In the genomic region with DNA sequence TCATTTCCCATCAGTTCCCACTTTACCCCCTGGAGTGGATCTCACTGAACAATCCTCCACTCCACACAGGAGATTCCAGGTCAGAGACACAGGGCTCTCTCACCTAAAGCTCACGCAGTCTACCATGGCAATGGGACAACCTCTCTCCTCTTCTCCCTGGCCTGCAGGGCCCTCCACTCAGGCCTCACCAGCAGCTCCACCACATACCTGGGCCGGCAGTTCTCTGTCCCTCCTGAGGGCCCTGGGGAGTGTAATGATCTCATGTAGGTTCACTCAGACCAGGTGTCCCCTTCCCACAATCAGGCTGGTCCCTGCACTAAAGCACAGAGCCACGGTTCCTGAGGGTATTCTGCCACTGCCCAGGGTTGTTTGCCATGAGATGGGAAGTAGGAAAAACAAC, we compare ENCODE assay signal across 26 cellular contexts. TPM values are rescaled to one million over a fixed set of nuclear protein-coding genes. Genes with fewer than 3 reads are reported as not detected.
DNase-seq lines count a peak whose midpoint lies in the region; ATAC-seq, FAIRE-seq and TF ChIP-seq lines count a peak whose summit lies in the region.
"Had no signal": no experiment of that assay in that cellular context is flagged by ENCODE, and none has a peak within 500 bp of the region (broad histone marks: within the 10 kb centered on the region; RNA-seq: fewer than 3 reads in every experiment).

No MANE protein-coding gene starts in this region.

- H3K9me3 ChIP-seq in upper lobe of right lung (no peaks in the 10 kb centered on the region), SJCRH30 (replicated peaks) (no peaks in the 10 kb centered on the region)
- H3K9me3 ChIP-seq: A549, BE2C, Caco-2, HAP-1 had no signal

- H3K4me3 ChIP-seq in upper lobe of right lung (no peak overlapping the region), SJCRH30 (no peak overlapping the region)
- H3K4me3 ChIP-seq: A549, GM12878, HAP-1 had no signal

- H3K36me3 ChIP-seq in upper lobe of right lung (no peaks in the 10 kb centered on the region), SJCRH30 (no peaks in the 10 kb centered on the region)
- H3K36me3 ChIP-seq: BE2C, HAP-1 had no signal

- TF ChIP-seq POLR2A in GM12892 (IDR thresholded peaks at IDR 0.05; ENCODE audit: low read depth, low read length), result no peak

- no peaks in the 10 kb centered on the region for H3K4me1 Mint-ChIP-seq in natural killer cell treated with Interleukin-12 subunit alpha and Interleukin-12 subunit beta and Interleukin-15 and Interleukin-18, amount 100 ng/mL, for 72 hours (ENCODE audit: low read depth in 2 of 2)
- H3K4me1 Mint-ChIP-seq in natural killer cell, result no peaks in the 10 kb centered on the region
- peaks cover 74% of the 10 kb centered on the region for H3K4me1 Mint-ChIP-seq in dendritic cell treated with granulocyte-macrophage colony-stimulating factor and Interleukin-4, amounts not matched to agents 40 ng/mL and 50 ng/mL, for 4 days (ENCODE audit: low read depth)

- H3K27me3 Mint-ChIP-seq in natural killer cell treated with Interleukin-12 subunit alpha and Interleukin-12 subunit beta and Interleukin-15 and Interleukin-18, amount 100 ng/mL, for 72 hours, result peaks cover 7 to 16% of the 10 kb centered on the region in 2 donors
- H3K27me3 Mint-ChIP-seq in natural killer cell (ENCODE audit: low read depth in 2 of 2), result peaks cover 7 to 10% of the 10 kb centered on the region in 2 donors
- peaks cover 2% of the 10 kb centered on the region for H3K27me3 Mint-ChIP-seq in dendritic cell treated with granulocyte-macrophage colony-stimulating factor and Interleukin-4, amounts not matched to agents 40 ng/mL and 50 ng/mL, for 4 days
- H3K27me3 Mint-ChIP-seq: CD4-positive, CD25-positive, alpha-beta regulatory T cell had no signal

- H3K27me3 ChIP-seq in upper lobe of right lung (no peaks in the 10 kb centered on the region), SJCRH30 (peaks cover 28% of the 10 kb centered on the region)

- intact Hi-C loops in natural killer cell (cut with micrococcal nuclease) (no loop called here), sciatic nerve (cut with DNase I) (no loop called here), upper lobe of right lung (cut with DNase I) (no loop called here)
- intact Hi-C loops in dendritic cell treated with granulocyte-macrophage colony-stimulating factor and Interleukin-4, amounts not matched to agents 40 ng/mL and 50 ng/mL, for 4 days (cut with micrococcal nuclease), result no loop called here

- no peak for FAIRE-seq in GM12892 (lab: Jason Lieb, UNC)
- FAIRE-seq: A549, GM12878, GM18507, H54 had no signal

- DNase-seq in natural killer cell treated with Interleukin-12 subunit alpha and Interleukin-12 subunit beta and Interleukin-15 and Interleukin-18, amount 100 ng/mL, for 72 hours (ENCODE audit: low spot score), result peak; percentile 8
- no peak for DNase-seq in natural killer cell
- DNase-seq in sciatic nerve (ENCODE audit: low spot score), result peak; percentile 13
- peak; percentile 44 for DNase-seq in upper lobe of right lung
- DNase-seq in GM12892 (ENCODE audit: insufficient read length), result no peak
- DNase-seq in SJCRH30, result no peak
- no peak for DNase-seq in NCI-H1092 (lab: John Stamatoyannopoulos, UW)
- DNase-seq: 8988T; ACHN; AML-193; BE2C; Caco-2; CD4-positive, CD25-positive, alpha-beta regulatory T cell; CD8-positive, alpha-beta T cell; DMS153; EL; GDM1; GOT3; HFFc6 had no signal

- H3K27ac ChIP-seq in upper lobe of right lung (no peak overlapping the region), SJCRH30 (no peak overlapping the region)
- H3K27ac ChIP-seq: A549, C4-2B had no signal

- ATAC-seq in natural killer cell treated with Interleukin-12 subunit alpha and Interleukin-12 subunit beta and Interleukin-15 and Interleukin-18, amount 100 ng/mL, for 72 hours, result no peak
- ATAC-seq in natural killer cell (no peak), sciatic nerve (no peak), upper lobe of right lung (no peak)
- ATAC-seq: A549; CD8-positive, alpha-beta T cell; GM12878 had no signal

- no peaks in the 10 kb centered on the region for H3K4me1 ChIP-seq in upper lobe of right lung
- no peaks in the 10 kb centered on the region for H3K4me1 ChIP-seq in SJCRH30
- H3K4me1 ChIP-seq: A549, BE2C, Caco-2, HAP-1 had no signal

- H3K4me3 Mint-ChIP-seq in natural killer cell treated with Interleukin-12 subunit alpha and Interleukin-12 subunit beta and Interleukin-15 and Interleukin-18, amount 100 ng/mL, for 72 hours, result no peak overlapping the region
- H3K4me3 Mint-ChIP-seq in natural killer cell, result no peak overlapping the region
- H3K4me3 Mint-ChIP-seq in dendritic cell treated with granulocyte-macrophage colony-stimulating factor and Interleukin-4, amounts not matched to agents 40 ng/mL and 50 ng/mL, for 4 days, result no peak overlapping the region
- H3K4me3 Mint-ChIP-seq: CD4-positive, CD25-positive, alpha-beta regulatory T cell; CD8-positive, alpha-beta T cell; HFFc6 had no signal

- no peaks in the 10 kb centered on the region for H3K36me3 Mint-ChIP-seq in natural killer cell treated with Interleukin-12 subunit alpha and Interleukin-12 subunit beta and Interleukin-15 and Interleukin-18, amount 100 ng/mL, for 72 hours
- H3K36me3 Mint-ChIP-seq in natural killer cell, result no peaks in the 10 kb centered on the region
- peaks cover 13% of the 10 kb centered on the region for H3K36me3 Mint-ChIP-seq in dendritic cell treated with granulocyte-macrophage colony-stimulating factor and Interleukin-4, amounts not matched to agents 40 ng/mL and 50 ng/mL, for 4 days (ENCODE audit: low read depth)
- H3K36me3 Mint-ChIP-seq: CD4-positive, CD25-positive, alpha-beta regulatory T cell; CD8-positive, alpha-beta T cell had no signal

- H3K27ac Mint-ChIP-seq in natural killer cell treated with Interleukin-12 subunit alpha and Interleukin-12 subunit beta and Interleukin-15 and Interleukin-18, amount 100 ng/mL, for 72 hours, result no peak overlapping the region
- no peak overlapping the region for H3K27ac Mint-ChIP-seq in natural killer cell
- peak overlapping the region; percentile 84 for H3K27ac Mint-ChIP-seq in dendritic cell treated with granulocyte-macrophage colony-stimulating factor and Interleukin-4, amounts not matched to agents 40 ng/mL and 50 ng/mL, for 4 days
- H3K27ac Mint-ChIP-seq: CD8-positive, alpha-beta T cell; HFFc6 had no signal

- no peak for TF ChIP-seq CTCF in natural killer cell (IDR thresholded peaks at IDR 0.05)
- no peak for TF ChIP-seq CTCF in upper lobe of right lung (IDR thresholded peaks at IDR 0.05)

- H3K9me3 Mint-ChIP-seq in natural killer cell treated with Interleukin-12 subunit alpha and Interleukin-12 subunit beta and Interleukin-15 and Interleukin-18, amount 100 ng/mL, for 72 hours, result no peaks in the 10 kb centered on the region
- H3K9me3 Mint-ChIP-seq in natural killer cell, result no peaks in the 10 kb centered on the region
- H3K9me3 Mint-ChIP-seq in dendritic cell treated with granulocyte-macrophage colony-stimulating factor and Interleukin-4, amounts not matched to agents 40 ng/mL and 50 ng/mL, for 4 days, result no peaks in the 10 kb centered on the region
- H3K9me3 Mint-ChIP-seq: CD4-positive, CD25-positive, alpha-beta regulatory T cell; CD8-positive, alpha-beta T cell; HFFc6 had no signal

RNA-seq across cellular contexts. Expression of a gene that starts 15.6 kb away (rescaled TPM):
- not detected for total RNA-seq in natural killer cell treated with Interleukin-12 subunit alpha and Interleukin-12 subunit beta and Interleukin-15 and Interleukin-18, amount 100 ng/mL, for 72 hours
- 1 to 10 TPM in 2 of 3 donors, not detected in 1; 1.3 to 1.7 TPM for total RNA-seq in natural killer cell
- 3.3 TPM for total RNA-seq in sciatic nerve
- total RNA-seq in upper lobe of right lung, result 1.2 TPM
- polyA plus RNA-seq in GM12892 (2012; ENCODE audit: missing spikeins), result not detected
- total RNA-seq in SJCRH30 (2014; rRNA removed; shearing (Covaris generic)), result not detected in 2 replicates
- total RNA-seq: Caco-2; CD4-positive, CD25-positive, alpha-beta regulatory T cell; CD8-positive, alpha-beta T cell; GM12878; HFFc6 had no signal
- polyA plus RNA-seq: A549; CD4-positive, CD25-positive, alpha-beta regulatory T cell; GM12878 had no signal

RNA-seq across cellular contexts. Expression of a gene that starts 32.5 kb away (rescaled TPM):
- total RNA-seq in natural killer cell treated with Interleukin-12 subunit alpha and Interleukin-12 subunit beta and Interleukin-15 and Interleukin-18, amount 100 ng/mL, for 72 hours, result not detected
- total RNA-seq in natural killer cell, result not detected
- not detected for total RNA-seq in sciatic nerve
- total RNA-seq in upper lobe of right lung, result not detected
- polyA plus RNA-seq in GM12892 (2012; ENCODE audit: missing spikeins), result not detected
- total RNA-seq in SJCRH30 (2014; rRNA removed; shearing (Covaris generic)), result not detected in 2 replicates
- total RNA-seq: Caco-2; CD4-positive, CD25-positive, alpha-beta regulatory T cell; CD8-positive, alpha-beta T cell; GM12878; HFFc6 had no signal
- polyA plus RNA-seq: A549; CD4-positive, CD25-positive, alpha-beta regulatory T cell; GM12878 had no signal

RNA-seq across cellular contexts. Expression of a gene that starts 32.9 kb away (rescaled TPM):
- not detected for total RNA-seq in natural killer cell treated with Interleukin-12 subunit alpha and Interleukin-12 subunit beta and Interleukin-15 and Interleukin-18, amount 100 ng/mL, for 72 hours
- total RNA-seq in natural killer cell (not detected), sciatic nerve (not detected), upper lobe of right lung (not detected)
- not detected for polyA plus RNA-seq in GM12892 (2012; ENCODE audit: missing spikeins)
- total RNA-seq in SJCRH30 (2014; rRNA removed; shearing (Covaris generic)), result not detected in 2 replicates
- total RNA-seq: Caco-2; CD4-positive, CD25-positive, alpha-beta regulatory T cell; CD8-positive, alpha-beta T cell; GM12878; HFFc6 had no signal
- polyA plus RNA-seq: A549; CD4-positive, CD25-positive, alpha-beta regulatory T cell; GM12878 had no signal

RNA-seq across cellular contexts. Expression of a gene that starts 48.1 kb away (rescaled TPM):
- total RNA-seq in natural killer cell treated with Interleukin-12 subunit alpha and Interleukin-12 subunit beta and Interleukin-15 and Interleukin-18, amount 100 ng/mL, for 72 hours, result 1,000 to 10,000 TPM; 1,532 to 1,595 TPM
- total RNA-seq in natural killer cell, result 1,000 to 10,000 TPM; 1,358 to 1,814 (median 1,709) TPM
- 788 TPM for total RNA-seq in sciatic nerve
- total RNA-seq in upper lobe of right lung, result 1,667 TPM
- polyA plus RNA-seq in GM12892 (2012; ENCODE audit: missing spikeins), result 4,494 TPM
- total RNA-seq in SJCRH30 (2014; rRNA removed; shearing (Covaris generic)), result 2,068 and 2,616 TPM in 2 replicates

RNA-seq across cellular contexts. Expression of a gene that starts 56.7 kb away (rescaled TPM):
- total RNA-seq in natural killer cell treated with Interleukin-12 subunit alpha and Interleukin-12 subunit beta and Interleukin-15 and Interleukin-18, amount 100 ng/mL, for 72 hours, result not detected
- not detected for total RNA-seq in natural killer cell
- 1.1 TPM for total RNA-seq in sciatic nerve
- total RNA-seq in upper lobe of right lung, result 732 TPM
- polyA plus RNA-seq in GM12892 (2012; ENCODE audit: missing spikeins), result not detected
- not detected in 2 replicates for total RNA-seq in SJCRH30 (2014; rRNA removed; shearing (Covaris generic))
- total RNA-seq: CD4-positive, CD25-positive, alpha-beta regulatory T cell; CD8-positive, alpha-beta T cell; HFFc6 had no signal
- polyA plus RNA-seq: CD4-positive, CD25-positive, alpha-beta regulatory T cell; GM12878 had no signal

Comparison
In these comparisons a context has a peak if more than half of its experiments do, and no peak if none do; other contexts are left out.
1. DNase-seq: peak in natural killer cell treated with Interleukin-12 subunit alpha and Interleukin-12 subunit beta and Interleukin-15 and Interleukin-18, amount 100 ng/mL, for 72 hours (single experiment), sciatic nerve (single experiment) and upper lobe of right lung (single experiment); none in natural killer cell (single experiment), GM12892 (single experiment), SJCRH30 (0 of 2) and NCI-H1092 (single experiment).